ENCODE assay signal across 20 cellular contexts in the genomic region with DNA sequence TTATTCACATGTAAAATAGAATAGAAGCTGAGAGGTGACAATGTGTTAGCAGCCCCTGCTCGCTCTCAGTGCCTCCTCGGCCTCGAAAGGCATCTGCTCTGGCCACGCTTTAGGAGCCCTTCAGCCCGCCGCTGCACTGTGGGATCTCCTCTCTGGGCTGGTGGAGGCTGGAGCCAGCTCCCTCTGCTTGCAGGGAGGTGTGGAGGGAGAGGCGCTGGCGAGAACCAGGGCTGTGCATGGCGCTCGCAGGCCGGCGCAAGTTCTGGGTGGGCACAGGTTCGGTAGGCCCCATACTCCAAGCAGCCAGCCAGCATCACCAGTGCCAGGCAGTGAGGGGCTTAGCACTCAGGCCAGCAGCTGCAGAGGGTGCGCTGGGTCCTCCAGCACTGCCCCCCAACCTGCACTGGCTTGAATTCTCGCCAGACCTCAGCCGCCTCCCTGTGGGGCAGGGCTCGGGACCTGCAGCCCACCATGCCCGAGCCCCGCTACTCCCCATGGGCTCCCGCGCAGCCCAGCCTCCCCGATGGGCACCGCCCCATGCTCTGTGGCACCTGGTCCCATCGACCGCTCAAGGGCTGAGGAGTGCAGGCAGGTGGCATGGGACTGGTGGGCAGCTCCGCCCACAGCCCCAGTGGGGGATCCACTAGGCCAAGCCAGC.
"Had no signal": no experiment of that assay in that cellular context is flagged by ENCODE, and none has a peak within 500 bp of the region (broad histone marks: within the 10 kb centered on the region; RNA-seq: fewer than 3 reads in every experiment).

No MANE protein-coding gene starts in this region.

- ATAC-seq: heart right ventricle, left ventricle myocardium superior had no signal

- H3K27ac ChIP-seq: dorsolateral prefrontal cortex, heart right ventricle, neutrophil, ovary, right atrium auricular region, testis, tibial nerve had no signal

- H3K4me1 ChIP-seq: heart right ventricle, right atrium auricular region, testis, tibial nerve had no signal

- H3K27ac Mint-ChIP-seq: immature natural killer cell; naive B cell; nephron; stimulated activated naive CD8-positive, alpha-beta T cell treated with anti-CD3 and anti-CD28 coated beads, Interleukin-15, Interleukin-2, amounts not matched to agents 100 ng/mL and 50 ng/mL, for 24 hours had no signal

- H3K4me3 ChIP-seq: dorsolateral prefrontal cortex, heart right ventricle, ovary, right atrium auricular region, smooth muscle cell, testis, tibial nerve had no signal

- H3K4me3 Mint-ChIP-seq: immature natural killer cell; naive B cell; nephron; stimulated activated naive CD8-positive, alpha-beta T cell treated with anti-CD3 and anti-CD28 coated beads, Interleukin-15, Interleukin-2, amounts not matched to agents 100 ng/mL and 50 ng/mL, for 24 hours had no signal

- H3K36me3 ChIP-seq: heart right ventricle, neutrophil, ovary, right atrium auricular region, tibial nerve had no signal

- H3K36me3 Mint-ChIP-seq: immature natural killer cell, naive B cell had no signal

- H3K27me3 Mint-ChIP-seq: naive B cell; stimulated activated naive CD8-positive, alpha-beta T cell treated with anti-CD3 and anti-CD28 coated beads, Interleukin-15, Interleukin-2, amounts not matched to agents 100 ng/mL and 50 ng/mL, for 24 hours had no signal

- DNase-seq: central memory CD4-positive, alpha-beta T cell; cortex of kidney; dorsolateral prefrontal cortex; effector CD8-positive, alpha-beta T cell; heart right ventricle; immature natural killer cell; left ventricle myocardium superior; mesendoderm; naive B cell; ovary; stimulated activated CD4-positive, alpha-beta T cell treated with anti-CD3 and anti-CD28 coated beads, Interleukin-2, amount 100 ng/mL, for 48 hours; testis had no signal

- H3K4me1 Mint-ChIP-seq: immature natural killer cell, naive B cell, nephron had no signal

- H3K4me2 ChIP-seq: smooth muscle cell had no signal

- H3K27me3 ChIP-seq: heart right ventricle, neutrophil, ovary, right atrium auricular region, testis, tibial nerve had no signal

- FAIRE-seq: frontal cortex, keratinocyte had no signal

- H3K9me3 ChIP-seq: neutrophil, ovary, right atrium auricular region, testis, tibial nerve had no signal

- H3K9me3 Mint-ChIP-seq: nephron; stimulated activated naive CD8-positive, alpha-beta T cell treated with anti-CD3 and anti-CD28 coated beads, Interleukin-15, Interleukin-2, amounts not matched to agents 100 ng/mL and 50 ng/mL, for 24 hours had no signal
